In the genomic region with DNA sequence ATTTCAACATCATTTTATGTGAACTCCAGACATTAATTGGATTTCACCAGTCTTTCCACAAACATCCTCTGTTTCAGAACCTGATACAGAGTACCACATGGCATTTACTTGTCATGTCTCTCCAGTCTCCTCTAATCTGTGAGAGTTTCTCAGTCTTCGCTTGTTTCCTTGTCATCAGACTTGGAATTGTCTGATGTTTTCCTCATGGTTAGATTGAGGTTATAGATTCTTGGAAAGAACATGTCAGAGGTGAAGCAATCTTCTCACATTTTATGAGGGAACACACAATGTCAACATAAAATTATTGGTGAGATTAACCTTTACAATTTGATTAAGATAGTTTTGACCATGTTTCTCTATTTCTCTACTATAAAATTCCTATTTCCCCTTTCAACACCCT, we compare ENCODE assay signal across 32 cellular contexts.
"Had no signal": no experiment of that assay in that cellular context is flagged by ENCODE, and none has a peak within 500 bp of the region (broad histone marks: within the 10 kb centered on the region; RNA-seq: fewer than 3 reads in every experiment).

No MANE protein-coding gene starts in this region.

- DNase-seq: activated CD4-positive, alpha-beta memory T cell treated with anti-CD3 and anti-CD28 coated beads for 36 hours; activated CD4-positive, alpha-beta T cell treated with anti-CD3 and anti-CD28 coated beads for 36 hours; activated CD4-positive, alpha-beta T cell treated with anti-CD3 and anti-CD28 coated beads, Interleukin-2, amount 10 ng/mL, durations not matched to agents 24 days and 14 days; activated CD4-positive, CD25-positive, alpha-beta regulatory T cell; activated CD4-positive, CD25-positive, alpha-beta regulatory T cell treated with anti-CD3 and anti-CD28 coated beads, Interleukin-2, amount 50 U/mL, for 72 hours; activated CD8-positive, alpha-beta memory T cell treated with anti-CD3 and anti-CD28 coated beads, Interleukin-2, amount 10 ng/mL, durations not matched to agents 7 days and 5 days; activated CD8-positive, alpha-beta memory T cell treated with anti-CD3 and anti-CD28 coated beads, Interleukin-2, amount 50 U/mL, for 4 hours; activated CD8-positive, alpha-beta T cell treated with anti-CD3 and anti-CD28 coated beads, Interleukin-2, amount 10 ng/mL, durations not matched to agents 7 days and 5 days; activated effector memory CD4-positive, alpha-beta T cell treated with anti-CD3 and anti-CD28 coated beads, Interleukin-2, amount 50 U/mL, for 16 hours; activated naive CD4-positive, alpha-beta T cell treated with anti-CD3 and anti-CD28 coated beads for 36 hours; activated naive CD8-positive, alpha-beta T cell treated with anti-CD3 and anti-CD28 coated beads for 36 hours; activated naive CD8-positive, alpha-beta T cell treated with anti-CD3 and anti-CD28 coated beads, Interleukin-2, amount 50 U/mL, for 24 hours; activated T-cell treated with anti-CD3 and anti-CD28 coated beads, Interleukin-2, amount 50 U/mL, for 1 hour; activated T-cell treated with anti-CD3 and anti-CD28 coated beads, Interleukin-2, amount 50 U/mL, for 48 hours; adrenal gland; amygdala; aorta; body of pancreas; caudate nucleus; cortex of kidney; dermis blood vessel endothelial cell; effector CD4-positive, alpha-beta T cell; effector memory CD8-positive, alpha-beta T cell; erythroblast; foreskin keratinocyte; gastrocnemius medialis; glutamatergic neuron; heart left ventricle; T-helper 17 cell; T1000 had no signal

- FAIRE-seq: colon had no signal

- H3K4me1 ChIP-seq: adrenal gland, body of pancreas, esophagus muscularis mucosa, foreskin keratinocyte, gastrocnemius medialis, heart left ventricle had no signal

- ATAC-seq: activated CD4-positive, alpha-beta T cell treated with anti-CD3 and anti-CD28 coated beads for 36 hours; activated CD8-positive, alpha-beta memory T cell treated with anti-CD3 and anti-CD28 coated beads, Interleukin-2, amount 10 ng/mL, durations not matched to agents 7 days and 5 days; activated CD8-positive, alpha-beta T cell treated with anti-CD3 and anti-CD28 coated beads, Interleukin-2, amount 10 ng/mL, durations not matched to agents 7 days and 5 days; activated naive CD8-positive, alpha-beta T cell treated with anti-CD3 and anti-CD28 coated beads, Interleukin-2, amount 50 U/mL, for 24 hours; body of pancreas; effector memory CD8-positive, alpha-beta T cell; foreskin keratinocyte; gastrocnemius medialis; heart left ventricle; T-helper 17 cell had no signal

- H3K36me3 ChIP-seq: adrenal gland, esophagus muscularis mucosa, gastrocnemius medialis, heart left ventricle had no signal

- H3K9me3 ChIP-seq: adrenal gland, body of pancreas, esophagus muscularis mucosa, gastrocnemius medialis had no signal

- H3K27ac ChIP-seq: adrenal gland, body of pancreas, esophagus muscularis mucosa, foreskin keratinocyte, gastrocnemius medialis, heart left ventricle had no signal

- H3K4me3 ChIP-seq: adrenal gland, body of pancreas, esophagus muscularis mucosa, gastrocnemius medialis, heart left ventricle had no signal
